ENCODE assay signal across 1 cellular context in the genomic region with DNA sequence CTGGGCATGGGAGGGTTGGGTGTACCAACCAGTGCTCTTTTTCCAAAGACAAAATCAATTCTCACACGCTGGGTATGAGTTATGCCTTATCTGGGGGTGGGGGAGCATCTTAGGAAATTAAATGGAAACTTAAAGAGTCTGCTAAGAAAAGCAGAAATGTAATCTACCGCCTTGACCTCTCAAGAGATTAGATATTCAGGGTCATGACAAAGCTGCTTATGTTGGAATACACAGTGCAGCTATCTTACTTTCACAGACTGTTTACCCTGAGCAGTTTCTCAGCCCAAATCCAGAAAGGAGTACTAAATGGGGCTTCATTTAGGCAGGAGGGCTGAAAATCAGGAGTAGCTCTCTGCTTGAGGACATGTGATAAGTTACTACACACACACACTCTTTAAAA.
TF ChIP-seq lines count a peak whose summit lies in the region.

No MANE protein-coding gene starts in this region.

TF ChIP-seq in K562, 482 proteins besides CTCF, POLR2A, EP300 and RAD21 (continued from another document):
- TF ChIP-seq ZFP36 (IDR thresholded peaks at IDR 0.05; ENCODE audit: low read depth, low read length, partially characterized antibody), result peak; percentile 34
- peak; percentile 92 for TF ChIP-seq MTA2 (IDR thresholded peaks at IDR 0.05; ENCODE audit: low read depth)
- TF ChIP-seq ATF1 (CRISPR knock-in tag; IDR thresholded peaks at IDR 0.05), result no peak
- 0 out of 2 replicates have a peak, but pooled peaks have one; percentile 32 for TF ChIP-seq ATF1 (tag; IDR thresholded peaks at IDR 0.05)
- TF ChIP-seq KDM1A (IDR thresholded peaks at IDR 0.05), result peak; percentile 93 to 98
- no peak for TF ChIP-seq ZNF316 (IDR thresholded peaks at IDR 0.05)
- TF ChIP-seq NFE2 (IDR thresholded peaks at IDR 0.05; ENCODE audit: low read depth), result peak; percentile 57
- TF ChIP-seq ZNF584 (CRISPR knock-in tag; IDR thresholded peaks at IDR 0.05; ENCODE audit: low read depth), result 0 out of 2 replicates have a peak, but pooled peaks have one; percentile 19
- TF ChIP-seq RUNX1 (IDR thresholded peaks at IDR 0.05; ENCODE audit: low read depth), result no peak
- TF ChIP-seq TEAD4 (IDR thresholded peaks at IDR 0.05; ENCODE audit: low read length), result peak; percentile 95
- no peak for TF ChIP-seq TEAD4 (CRISPR knock-in tag; IDR thresholded peaks at IDR 0.05; ENCODE audit: borderline replicate concordance)
- TF ChIP-seq, protein P1, sequence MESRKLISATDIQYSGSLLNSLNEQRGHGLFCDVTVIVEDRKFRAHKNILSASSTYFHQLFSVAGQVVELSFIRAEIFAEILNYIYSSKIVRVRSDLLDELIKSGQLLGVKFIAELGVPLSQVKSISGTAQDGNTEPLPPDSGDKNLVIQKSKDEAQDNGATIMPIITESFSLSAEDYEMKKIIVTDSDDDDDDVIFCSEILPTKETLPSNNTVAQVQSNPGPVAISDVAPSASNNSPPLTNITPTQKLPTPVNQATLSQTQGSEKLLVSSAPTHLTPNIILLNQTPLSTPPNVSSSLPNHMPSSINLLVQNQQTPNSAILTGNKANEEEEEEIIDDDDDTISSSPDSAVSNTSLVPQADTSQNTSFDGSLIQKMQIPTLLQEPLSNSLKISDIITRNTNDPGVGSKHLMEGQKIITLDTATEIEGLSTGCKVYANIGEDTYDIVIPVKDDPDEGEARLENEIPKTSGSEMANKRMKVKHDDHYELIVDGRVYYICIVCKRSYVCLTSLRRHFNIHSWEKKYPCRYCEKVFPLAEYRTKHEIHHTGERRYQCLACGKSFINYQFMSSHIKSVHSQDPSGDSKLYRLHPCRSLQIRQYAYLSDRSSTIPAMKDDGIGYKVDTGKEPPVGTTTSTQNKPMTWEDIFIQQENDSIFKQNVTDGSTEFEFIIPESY (CRISPR knock-in tag; IDR thresholded peaks at IDR 0.05), result 0 out of 2 replicates have a peak, but pooled peaks have one; percentile 28
- TF ChIP-seq FOS (IDR thresholded peaks at IDR 0.05; ENCODE audit: extremely low read depth, insufficient read length), result no peak
- TF ChIP-seq CSDE1 (IDR thresholded peaks at IDR 0.05), result no peak
- TF ChIP-seq NR4A1 (CRISPR knock-in tag; IDR thresholded peaks at IDR 0.05), result no peak
- TF ChIP-seq NR4A1 (tag; IDR thresholded peaks at IDR 0.05), result 0 out of 2 replicates have a peak, but pooled peaks have one; percentile 37
- TF ChIP-seq EP400 (IDR thresholded peaks at IDR 0.05), result 0 out of 2 replicates have a peak, but pooled peaks have one; percentile 22
- peak; percentile 44; the same call in 1 of the 2 replicates for TF ChIP-seq NR2C2 (CRISPR knock-in tag; IDR thresholded peaks at IDR 0.05)
- TF ChIP-seq NR2C2 (tag; IDR thresholded peaks at IDR 0.05), result peak; percentile 84
- TF ChIP-seq NRF1 (conservative IDR thresholded peaks at IDR 0.05 in 1 of 2, IDR thresholded peaks at IDR 0.05 in 1 of 2), result peak in 1 of 2 experiments; percentile 42; a peak in 1 of 4 replicates
